Comparison of ENCODE assay signal across 28 cellular contexts in the genomic region with DNA sequence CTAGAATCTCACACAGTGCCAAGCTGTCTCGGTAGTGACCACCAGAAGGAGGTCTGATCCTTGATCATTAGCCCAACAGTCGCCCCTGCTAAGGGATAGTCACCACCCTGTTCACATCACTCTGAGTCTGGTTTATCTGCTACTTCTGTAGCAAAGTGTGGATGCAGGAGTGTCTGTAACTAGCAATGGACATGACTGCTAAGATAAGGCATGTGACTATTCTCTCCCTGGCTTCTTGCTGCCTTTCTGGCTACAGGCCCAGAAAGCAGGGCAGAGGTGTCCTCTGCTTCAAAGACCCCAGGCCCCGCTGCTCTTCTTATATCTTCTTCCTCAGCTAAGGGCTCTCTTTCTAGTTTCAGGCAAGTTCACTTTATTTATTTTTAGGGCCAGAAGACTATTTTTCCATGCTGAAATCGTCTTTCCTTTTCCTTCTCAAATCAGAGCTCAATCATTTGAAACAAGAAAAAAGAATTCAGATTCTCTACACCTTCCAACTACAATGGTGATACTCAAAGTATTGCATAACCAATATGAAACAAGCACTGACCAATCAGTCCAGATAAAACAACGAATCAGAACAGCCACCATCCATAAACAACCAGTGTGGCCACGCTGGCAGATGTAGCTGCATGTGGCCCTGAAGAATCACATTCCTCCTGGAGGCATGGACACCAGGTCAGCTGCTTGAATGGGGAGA. TPM values are rescaled to one million over a fixed set of nuclear protein-coding genes. Genes with fewer than 3 reads are reported as not detected.
A peak's percentile ranks its signal among the peaks of the same experiment; 100 is the strongest.
DNase-seq lines count a peak whose midpoint lies in the region; ATAC-seq, FAIRE-seq and TF ChIP-seq lines count a peak whose summit lies in the region.
"Had no signal": no experiment of that assay in that cellular context is flagged by ENCODE, and none has a peak within 500 bp of the region (broad histone marks: within the 10 kb centered on the region; RNA-seq: fewer than 3 reads in every experiment).

No MANE protein-coding gene starts in this region.

- H3K9me3 ChIP-seq in K562 (replicated peaks; ENCODE audit: control insufficient read depth, insufficient read depth, low read depth, low read length) (no peaks in the 10 kb centered on the region), esophagus squamous epithelium (no peaks in the 10 kb centered on the region), MG63 (no peaks in the 10 kb centered on the region)
- H3K9me3 ChIP-seq: A549; BLaER1 treated with 17β-estradiol and CSF1 and Interleukin-3, amounts not matched to agents 10 nM and 100 nM had no signal

- H3K79me2 ChIP-seq in K562 (ENCODE audit: control insufficient read depth, insufficient read depth, low read length): no peaks in the 10 kb centered on the region

- POLR2A ChIA-PET in K562 (lab: Yijun Ruan, JAX): interaction anchor here (0.6 to 1.0 kb wide), 2 partner anchors 75 to 644 kb away, joined by 3 to 4 read pairs; no protein-coding TSS in a partner anchor

- no TSS peak for BruUV-seq in K562 (replicated peaks; lab: Mats Ljungman, UMichigan)

- H3K27ac ChIP-seq in K562 (ENCODE audit: extremely low read depth, low read depth, low read length) (no peak overlapping the region), esophagus squamous epithelium (no peak overlapping the region)
- H3K27ac ChIP-seq: A549; BLaER1 treated with 17β-estradiol and CSF1 and Interleukin-3, amounts not matched to agents 10 nM and 100 nM had no signal

- H3K4me2 ChIP-seq in K562 (ENCODE audit: insufficient read depth, low read length): no peak overlapping the region
- H3K4me2 ChIP-seq: A549 had no signal

- H3K9me1 ChIP-seq in K562 (ENCODE audit: control insufficient read depth, insufficient read depth, low read length): no peaks in the 10 kb centered on the region

- CTCF ChIA-PET in K562 (lab: Yijun Ruan, JAX; ENCODE audit: low intra/inter-chr PET ratio): interaction anchor here (0.6 kb wide), 1 partner anchor 120 kb away, joined by 3 read pairs; no protein-coding TSS in a partner anchor

- H3K4me1 ChIP-seq in K562 (replicated peaks in 1 of 2; ENCODE audit: control insufficient read depth in 2 of 2, insufficient read depth in 2 of 2, low read length in 2 of 2) (no peaks in the 10 kb centered on the region; a peak in 1 of 5 replicates), esophagus squamous epithelium (no peaks in the 10 kb centered on the region)
- H3K4me1 ChIP-seq: A549 had no signal

- TF ChIP-seq CTCF in K562 (IDR thresholded peaks at IDR 0.05 in 2 of 3, conservative IDR thresholded peaks at IDR 0.05 in 1 of 3; ENCODE audit: insufficient read depth in 2 of 3, low read depth in 1 of 3, low read length in 3 of 3) (no peak), choroid plexus epithelial cell (conservative IDR thresholded peaks at IDR 0.05; ENCODE audit: low read depth, low read length) (no peak), esophagus squamous epithelium (IDR thresholded peaks at IDR 0.05) (no peak)

- FAIRE-seq in K562 (lab: Jason Lieb, UNC): no peak
- FAIRE-seq: A549, GM18507, H54, HepG2 had no signal

- ATAC-seq in K562 (peak; percentile 64), left cardiac atrium (peak; percentile 78 to 80), HG03520 (IDR thresholded peaks at IDR 0.05; ENCODE audit: unreplicated experiment) (no peak)
- ATAC-seq: A549, HepG2 had no signal

- TF ChIP-seq EP300 in K562 (IDR thresholded peaks at IDR 0.05; ENCODE audit: low read length): no peak

- H3K27me3 ChIP-seq in K562 (ENCODE audit: control insufficient read depth in 2 of 2, insufficient read depth in 2 of 2, low read length in 2 of 2) (peaks cover 5 to 12% of the 10 kb centered on the region in 2 experiments; a peak in 4 of 5 replicates), esophagus squamous epithelium (peaks cover 0 to 14% (median 0%) of the 10 kb centered on the region in 4 donors), MG63 (peaks cover 7% of the 10 kb centered on the region)

- DNase-seq in K562 (ENCODE audit: extremely low read depth in 1 of 4, low spot score in 3 of 4): peak in 2 of 4 experiments; percentile 34 to 54
- peak; percentile 22 for DNase-seq in choroid plexus epithelial cell (ENCODE audit: low read depth)
- no peak for DNase-seq in left cardiac atrium
- peak; percentile 8 for DNase-seq in myocyte (ENCODE audit: low read depth)
- DNase-seq in esophagus squamous epithelium (lab: John Stamatoyannopoulos, UW): no peak
- no peak for DNase-seq in MG63
- DNase-seq: AML-193; CD4-positive, alpha-beta memory T cell; COR-L47; DMS53; Kasumi-1; NCI-H1105 treated with DMSO at 0.1 percent for 48 hours; NCI-H2029; NCI-H446 treated with DMSO at 0.1 percent for 48 hours; NCI-H526; NCI-H82; RPMI8226; SHP77 treated with DMSO at 0.1 percent for 48 hours had no signal

- H2AFZ ChIP-seq in K562 (ENCODE audit: low read depth, low read length): no peak overlapping the region

- no peak for TF ChIP-seq RAD21 in K562 (CRISPR knock-in tag; conservative IDR thresholded peaks at IDR 0.05 in 1 of 2, IDR thresholded peaks at IDR 0.05 in 1 of 2)

- TF ChIP-seq POLR2A in K562 (conservative IDR thresholded peaks at IDR 0.05): no peak
- TF ChIP-seq POLR2A in esophagus squamous epithelium (IDR thresholded peaks at IDR 0.05): no peak

- in situ Hi-C loops in K562 (cut with MboI): no loop called here

- H3K4me3 ChIP-seq in K562 (no peak overlapping the region), choroid plexus epithelial cell (ENCODE audit: low read depth, low read length) (no peak overlapping the region), esophagus squamous epithelium (no peak overlapping the region), MG63 (no peak overlapping the region)
- H3K4me3 ChIP-seq: A549; BLaER1 treated with 17β-estradiol and CSF1 and Interleukin-3, amounts not matched to agents 10 nM and 100 nM had no signal

- intact Hi-C loops in K562 (cut with micrococcal nuclease): no loop called here
- intact Hi-C loops in left cardiac atrium (cut with DNase I): loop anchor here in 1 of 2 donors (10.0 kb wide), 1 partner anchor 46 kb away; no protein-coding TSS in a partner anchor
- intact Hi-C loops in esophagus squamous epithelium (cut with DNase I): no loop called here

- no peak overlapping the region for H3K9ac ChIP-seq in K562 (ENCODE audit: insufficient read depth in 1 of 2, low read depth in 2 of 2, low read length in 2 of 2)
- H3K9ac ChIP-seq: BLaER1 treated with 17β-estradiol and CSF1 and Interleukin-3, amounts not matched to agents 10 nM and 100 nM had no signal

- WGBS in K562 (ENCODE audit: insufficient coverage, low coverage, missing lambda C conversion rate): 9% methylated on average over 6 of the region's 6 CpGs
- 75 to 79% methylated on average over 6 of the region's 6 CpGs for WGBS in esophagus squamous epithelium, 2 donors

- H4K20me1 ChIP-seq in K562 (replicated peaks; ENCODE audit: control insufficient read depth, insufficient read depth, low read length): no peaks in the 10 kb centered on the region

- H3K36me3 ChIP-seq in K562 (ENCODE audit: control insufficient read depth, insufficient read depth, low read length): no peaks in the 10 kb centered on the region
- no peaks in the 10 kb centered on the region for H3K36me3 ChIP-seq in esophagus squamous epithelium
- H3K36me3 ChIP-seq in MG63: no peaks in the 10 kb centered on the region
- H3K36me3 ChIP-seq: BLaER1 treated with 17β-estradiol and CSF1 and Interleukin-3, amounts not matched to agents 10 nM and 100 nM had no signal

RNA-seq across cellular contexts. Expression of gene KNG1, which starts 8.0 kb away (rescaled TPM):
- not detected in 2 replicates for total RNA-seq in K562 (2011; cell fraction: chromatin; rRNA removed; ENCODE audit: low replicate concordance)
- not detected in 2 replicates for total RNA-seq in K562 (2011; cell fraction: nucleolus; rRNA removed)
- total RNA-seq in K562 (2011; cell fraction: nucleoplasm; rRNA removed): not detected in 2 replicates
- not detected in 2 replicates for total RNA-seq in K562 (2014; rRNA removed)
- total RNA-seq in K562 (2014; rRNA removed; fragmentation: Illumina TruSeq; extraction: Trizol): not detected in 2 replicates
- total RNA-seq in K562 (2015; rRNA removed; fragmentation: Illumina TruSeq; extraction: Trizol): not detected in 2 replicates
- total RNA-seq in K562 (2021): 0.07 and 0.09 TPM in 2 replicates
- polyA plus RNA-seq in K562 (2011; rRNA removed): not detected in 2 replicates
- not detected in 2 replicates for polyA plus RNA-seq in K562 (2011; cell fraction: cytosol; rRNA removed)
- polyA plus RNA-seq in K562 (2011; cell fraction: nucleus; rRNA removed): not detected in 2 replicates
- polyA plus RNA-seq in K562 (2012): not detected in 2 replicates
- polyA plus RNA-seq in K562 (2014; fragmentation: Illumina TruSeq; extraction: Trizol): not detected in 2 replicates
- polyA plus RNA-seq in K562 (2014; fragmentation: Nextera tagmentation; extraction: Ambion mirVana): not detected
- not detected in 2 replicates for polyA plus RNA-seq in K562 (2014; rRNA removed)
- not detected in 2 replicates for polyA minus RNA-seq in K562 (2011; rRNA and poly(A)+ RNA removed)
- not detected in 2 replicates for polyA minus RNA-seq in K562 (2011; cell fraction: cytosol; rRNA and poly(A)+ RNA removed)
- not detected in 2 replicates for polyA minus RNA-seq in K562 (2011; cell fraction: nucleus; rRNA and poly(A)+ RNA removed)
- total RNA-seq in left cardiac atrium: under 1 TPM; 0.21 to 0.24 TPM
- not detected in 2 replicates for total RNA-seq in myocyte
- not detected for polyA plus RNA-seq in myocyte (2012)
- total RNA-seq in esophagus squamous epithelium: not detected
- not detected in 2 replicates for total RNA-seq in MG63 (2014; rRNA removed; shearing (Covaris generic); ENCODE audit: low replicate concordance)
- total RNA-seq: CD4-positive, alpha-beta memory T cell; Daoy; G401; HT1080; MCF 10A had no signal
- polyA plus RNA-seq: CD4-positive, alpha-beta memory T cell had no signal

RNA-seq across cellular contexts. Expression of gene HRG, which starts 43.3 kb away (rescaled TPM):
- not detected in 2 replicates for total RNA-seq in K562 (2011; cell fraction: chromatin; rRNA removed; ENCODE audit: low replicate concordance)
- total RNA-seq in K562 (2011; cell fraction: nucleolus; rRNA removed): not detected in 2 replicates
- not detected in 2 replicates for total RNA-seq in K562 (2011; cell fraction: nucleoplasm; rRNA removed)
- not detected in 2 replicates for total RNA-seq in K562 (2014; rRNA removed)
- total RNA-seq in K562 (2014; rRNA removed; fragmentation: Illumina TruSeq; extraction: Trizol): not detected in 2 replicates
- not detected in 2 replicates for total RNA-seq in K562 (2015; rRNA removed; fragmentation: Illumina TruSeq; extraction: Trizol)
- total RNA-seq in K562 (2021): not detected in 2 replicates
- not detected in 2 replicates for polyA plus RNA-seq in K562 (2011; rRNA removed)
- not detected in 2 replicates for polyA plus RNA-seq in K562 (2011; cell fraction: cytosol; rRNA removed)
- not detected in 2 replicates for polyA plus RNA-seq in K562 (2011; cell fraction: nucleus; rRNA removed)
- polyA plus RNA-seq in K562 (2012): 0.04 TPM in 1 of 2 replicates, not detected in the other
- not detected in 2 replicates for polyA plus RNA-seq in K562 (2014; fragmentation: Illumina TruSeq; extraction: Trizol)
- polyA plus RNA-seq in K562 (2014; fragmentation: Nextera tagmentation; extraction: Ambion mirVana): not detected
- not detected in 2 replicates for polyA plus RNA-seq in K562 (2014; rRNA removed)
- not detected in 2 replicates for polyA minus RNA-seq in K562 (2011; rRNA and poly(A)+ RNA removed)
- polyA minus RNA-seq in K562 (2011; cell fraction: cytosol; rRNA and poly(A)+ RNA removed): not detected in 2 replicates
- polyA minus RNA-seq in K562 (2011; cell fraction: nucleus; rRNA and poly(A)+ RNA removed): not detected in 2 replicates
- total RNA-seq in left cardiac atrium: under 1 TPM in 1 of 2 donors, not detected in 1; 0.16 TPM
- not detected in 2 replicates for total RNA-seq in myocyte
- polyA plus RNA-seq in myocyte (2012): not detected
- total RNA-seq in esophagus squamous epithelium: not detected
- total RNA-seq in MG63 (2014; rRNA removed; shearing (Covaris generic); ENCODE audit: low replicate concordance): not detected in 2 replicates
- total RNA-seq: CD4-positive, alpha-beta memory T cell; Daoy; G401 had no signal
- polyA plus RNA-seq: A549; CD4-positive, alpha-beta memory T cell had no signal

Comparison
In these comparisons a context has a peak if more than half of its experiments do, and no peak if none do; other contexts are left out.
1. DNase-seq: peak in choroid plexus epithelial cell (single experiment) and myocyte (single experiment); none in left cardiac atrium (single experiment), esophagus squamous epithelium (single experiment) and MG63 (single experiment).